Comparison of ENCODE assay signal across 7 cellular contexts in genomic region chr1:183632964-183633363, GRCh38. TPM values are rescaled to one million over a fixed set of nuclear protein-coding genes. Genes with fewer than 3 reads are reported as not detected.
DNase-seq lines count a peak whose midpoint lies in the region; ATAC-seq, FAIRE-seq and TF ChIP-seq lines count a peak whose summit lies in the region.

No MANE protein-coding gene starts in this region.

- in situ Hi-C loops in gastrocnemius medialis (cut with MboI; ENCODE audit: low sequenced_read_pairs in 4 of 4) = loop anchor here in 2 of 4 donors (5.0 to 25.0 kb wide), 3 partner anchors 158 to 346 kb away; partner anchors contain the start of gene SMG7 (in 2 of the 2)

- H3K9me3 ChIP-seq in OCI-LY7 (ENCODE audit: low read length) (no peaks in the 10 kb centered on the region), gastrocnemius medialis (no peaks in the 10 kb centered on the region)

- no peaks in the 10 kb centered on the region for H3K27me3 ChIP-seq in gastrocnemius medialis

- FAIRE-seq in GM12892 (lab: Jason Lieb, UNC) (peak; percentile 27), urothelium cell line (lab: Jason Lieb, UNC) (no peak)

- no peaks in the 10 kb centered on the region for H3K9me2 ChIP-seq in OCI-LY7 (ENCODE audit: insufficient read depth, low read length)

- peaks cover 49% of the 10 kb centered on the region for H3K79me2 ChIP-seq in OCI-LY7 (ENCODE audit: insufficient read depth, low read depth, low read length)

- intact Hi-C loops in OCI-LY7 (cut with micrococcal nuclease; ENCODE audit: unreplicated experiment) (loop anchor here (5.0 to 10.0 kb wide), 2 partner anchors 419 to 608 kb away; partner anchors contain the start of genes LAMC1 and TSEN15), gastrocnemius medialis (cut with DNase I; ENCODE audit: low total_unique reads) (loop anchor here (10.0 kb wide), 1 partner anchor 1028 kb away; the partner anchor contains the start of gene RGS16)

- no peak for ATAC-seq in gastrocnemius medialis
- ATAC-seq in omental fat pad (ENCODE audit: low FRiP score) = no peak

- H3K36me3 ChIP-seq in OCI-LY7 (ENCODE audit: insufficient read depth, low read length) = peaks cover 52% of the 10 kb centered on the region
- H3K36me3 ChIP-seq in gastrocnemius medialis = peaks cover 0 to 25% of the 10 kb centered on the region in 2 donors

- peaks cover 32% of the 10 kb centered on the region for H3K4me1 ChIP-seq in OCI-LY7 (ENCODE audit: insufficient read depth, low read length, poor library complexity, severe bottlenecking)
- peaks cover 33 to 38% of the 10 kb centered on the region in 2 donors for H3K4me1 ChIP-seq in gastrocnemius medialis

- TF ChIP-seq POLR2A in GM12892 (IDR thresholded peaks at IDR 0.05; ENCODE audit: low read depth, low read length) (no peak), gastrocnemius medialis (IDR thresholded peaks at IDR 0.05) (no peak)

- H4K20me1 ChIP-seq in OCI-LY7 (ENCODE audit: insufficient read depth, low read length) = peaks cover 19% of the 10 kb centered on the region

- H3K4me3 ChIP-seq in OCI-LY7 (ENCODE audit: low read depth, low read length, poor library complexity, severe bottlenecking) (peak overlapping the region; percentile 94), epithelial cell of esophagus (ENCODE audit: low read length) (peak overlapping the region; percentile 91), gastrocnemius medialis (peak overlapping the region in 2 of 4 donors; percentile 88 to 92)

- no peak for DNase-seq in GM12892 (ENCODE audit: insufficient read length)
- DNase-seq in OCI-LY7 (ENCODE audit: low spot score) = peak; percentile 33
- no peak for DNase-seq in epithelial cell of esophagus (ENCODE audit: low read depth)
- DNase-seq in gastrocnemius medialis = no peak
- DNase-seq in CD1c-positive myeloid dendritic cell (ENCODE audit: extremely low spot score) = no peak
- DNase-seq in omental fat pad (ENCODE audit: low spot score) = no peak
- DNase-seq in urothelium cell line (ENCODE audit: low spot score) = no peak

- TF ChIP-seq CTCF in OCI-LY7 (conservative IDR thresholded peaks at IDR 0.05; ENCODE audit: low read length) (no peak), epithelial cell of esophagus (IDR thresholded peaks at IDR 0.05; ENCODE audit: insufficient read depth, low read depth, low read length, missing control alignments) (no peak), gastrocnemius medialis (IDR thresholded peaks at IDR 0.05 in 4 of 5, conservative IDR thresholded peaks at IDR 0.05 in 1 of 5) (no peak), omental fat pad (IDR thresholded peaks at IDR 0.05) (no peak)

- BruUV-seq in OCI-LY7 (replicated peaks; lab: Mats Ljungman, UMichigan) = no TSS peak

- no peak overlapping the region for H2AFZ ChIP-seq in OCI-LY7 (ENCODE audit: low read length)

- POLR2A ChIA-PET in OCI-LY7 (lab: Charles Lee) = interaction anchor here (0.7 to 1.5 kb wide), 5 partner anchors 7 to 705 kb away, joined by 3 to 4 read pairs (median 3); no protein-coding TSS in a partner anchor

- CTCF ChIA-PET in OCI-LY7 (lab: Charles Lee; ENCODE audit: unreplicated experiment) = no interaction called here

- peak overlapping the region; percentile 88 for H3K4me2 ChIP-seq in OCI-LY7 (ENCODE audit: low read length)

- H3K27ac ChIP-seq in OCI-LY7 (ENCODE audit: low read depth, low read length, poor library complexity, severe bottlenecking) (no peak overlapping the region), gastrocnemius medialis (peak overlapping the region in 3 of 4 donors; percentile 60 to 89 (median 84))

RNA-seq across cellular contexts. Expression of gene ARPC5, which starts 2.6 kb away (rescaled TPM):
- 252 TPM for polyA plus RNA-seq in GM12892 (2012; ENCODE audit: missing spikeins)
- 116 and 148 TPM in 2 replicates for total RNA-seq in OCI-LY7 (2014; rRNA removed; shearing (Covaris generic))
- total RNA-seq in OCI-LY7 (2022) (132 and 133 TPM in 2 replicates), gastrocnemius medialis (10 to 100 TPM; 10.8 to 14.6 (median 13.0) TPM), omental fat pad (10 to 100 TPM; 68.7 to 99.2 (median 90.2) TPM)

RNA-seq across cellular contexts. Expression of gene APOBEC4, which starts 20.2 kb away (rescaled TPM):
- polyA plus RNA-seq in GM12892 (2012; ENCODE audit: missing spikeins) = 0.36 TPM
- not detected in 2 replicates for total RNA-seq in OCI-LY7 (2014; rRNA removed; shearing (Covaris generic))
- not detected in 2 replicates for total RNA-seq in OCI-LY7 (2022)
- total RNA-seq in gastrocnemius medialis = not detected
- total RNA-seq in omental fat pad = not detected

RNA-seq across cellular contexts. Expression of gene NCF2, which starts 42.7 kb away (rescaled TPM):
- 97.2 TPM for polyA plus RNA-seq in GM12892 (2012; ENCODE audit: missing spikeins)
- total RNA-seq in OCI-LY7 (2014; rRNA removed; shearing (Covaris generic)) = 4.0 and 5.0 TPM in 2 replicates
- total RNA-seq in OCI-LY7 (2022) = 13.5 and 17.4 TPM in 2 replicates
- total RNA-seq in gastrocnemius medialis = 1 to 10 TPM in 3 of 4 donors, under 1 TPM in 1; 0.39 to 5.0 (median 3.4) TPM
- 10 to 100 TPM; 20.4 to 85.0 (median 44.4) TPM for total RNA-seq in omental fat pad

Comparison
In these comparisons a context has a peak if more than half of its experiments do, and no peak if none do; other contexts are left out.
1. RNA of gene ARPC5, which starts 2.6 kb away (total RNA-seq): 116 to 148 TPM in OCI-LY7 and 68.7 to 99.2 TPM in omental fat pad; 10.8 to 14.6 TPM in gastrocnemius medialis; every median in the first group is over 4 times any median in the second.